Comparison of ENCODE assay signal across 8 cellular contexts in genomic region chr15:88911766-88912118, GRCh38. TPM values are rescaled to one million over a fixed set of nuclear protein-coding genes. Genes with fewer than 3 reads are reported as not detected.
DNase-seq lines count a peak whose midpoint lies in the region; ATAC-seq lines count a peak whose summit lies in the region.

No MANE protein-coding gene starts in this region.

- H3K9me3 ChIP-seq in BLaER1 treated with 17β-estradiol and CSF1 and Interleukin-3, amounts not matched to agents 10 nM and 100 nM (replicated peaks in 1 of 11), result no peaks in the 10 kb centered on the region

- H3K27ac ChIP-seq in BLaER1 treated with 17β-estradiol and CSF1 and Interleukin-3, amounts not matched to agents 10 nM and 100 nM, result peak overlapping the region in 9 of 11 experiments; percentile 78 to 91 (median 85); a peak in 13 of 22 replicates

- peak overlapping the region; percentile 94 to 97 for H3K4me3 Mint-ChIP-seq in effector memory CD8-positive, alpha-beta T cell
- H3K4me3 Mint-ChIP-seq in natural killer cell treated with Interleukin-12 subunit alpha and Interleukin-12 subunit beta and Interleukin-15 and Interleukin-18, amount 100 ng/mL, for 72 hours, result peak overlapping the region; percentile 94

- H3K36me3 ChIP-seq in BLaER1 treated with 17β-estradiol and CSF1 and Interleukin-3, amounts not matched to agents 10 nM and 100 nM, result peaks cover 0 to 38% (median 30%) of the 10 kb centered on the region in 11 experiments; a peak in 18 of 22 replicates

- peak overlapping the region in 10 of 11 experiments; percentile 76 to 88 (median 86); a peak in 16 of 22 replicates for H3K9ac ChIP-seq in BLaER1 treated with 17β-estradiol and CSF1 and Interleukin-3, amounts not matched to agents 10 nM and 100 nM

- peaks cover 0 to 41% (median 6%) of the 10 kb centered on the region in 11 experiments; a peak in 5 of 22 replicates for H4K20me1 ChIP-seq in BLaER1 treated with 17β-estradiol and CSF1 and Interleukin-3, amounts not matched to agents 10 nM and 100 nM

- peaks cover 10 to 19% of the 10 kb centered on the region in 2 donors for H3K4me1 Mint-ChIP-seq in effector memory CD8-positive, alpha-beta T cell (ENCODE audit: low read depth in 2 of 2)
- H3K4me1 Mint-ChIP-seq in natural killer cell treated with Interleukin-12 subunit alpha and Interleukin-12 subunit beta and Interleukin-15 and Interleukin-18, amount 100 ng/mL, for 72 hours (ENCODE audit: low read depth in 2 of 2), result peaks cover 10 to 17% of the 10 kb centered on the region in 2 donors

- H3K27me3 Mint-ChIP-seq in effector memory CD8-positive, alpha-beta T cell, result peaks cover 2 to 9% of the 10 kb centered on the region in 2 donors
- H3K27me3 Mint-ChIP-seq in natural killer cell treated with Interleukin-12 subunit alpha and Interleukin-12 subunit beta and Interleukin-15 and Interleukin-18, amount 100 ng/mL, for 72 hours, result peaks cover 0 to 4% of the 10 kb centered on the region in 2 donors

- H3K4me1 ChIP-seq in BLaER1 treated with 17β-estradiol and CSF1 and Interleukin-3, amounts not matched to agents 10 nM and 100 nM, result peaks cover 19 to 65% (median 46%) of the 10 kb centered on the region in 10 experiments

- ATAC-seq in effector memory CD8-positive, alpha-beta T cell (replicated peaks), result no peak
- no peak for ATAC-seq in natural killer cell treated with Interleukin-12 subunit alpha and Interleukin-12 subunit beta and Interleukin-15 and Interleukin-18, amount 100 ng/mL, for 72 hours
- ATAC-seq in GM19395 (IDR thresholded peaks at IDR 0.05; ENCODE audit: unreplicated experiment), result no peak
- no peak for ATAC-seq in HG03565 (IDR thresholded peaks at IDR 0.05; ENCODE audit: unreplicated experiment)
- ATAC-seq in HG03442 (IDR thresholded peaks at IDR 0.05; ENCODE audit: unreplicated experiment), result no peak

- H3K4me3 ChIP-seq in BLaER1 treated with 17β-estradiol and CSF1 and Interleukin-3, amounts not matched to agents 10 nM and 100 nM, result peak overlapping the region; percentile 66 to 82 (median 75); a peak in 18 of 20 replicates

- H3K27me3 ChIP-seq in BLaER1 treated with 17β-estradiol and CSF1 and Interleukin-3, amounts not matched to agents 10 nM and 100 nM, result no peaks in the 10 kb centered on the region

- H3K9me3 Mint-ChIP-seq in effector memory CD8-positive, alpha-beta T cell, result no peaks in the 10 kb centered on the region
- H3K9me3 Mint-ChIP-seq in natural killer cell treated with Interleukin-12 subunit alpha and Interleukin-12 subunit beta and Interleukin-15 and Interleukin-18, amount 100 ng/mL, for 72 hours, result no peaks in the 10 kb centered on the region

- H3K36me3 Mint-ChIP-seq in effector memory CD8-positive, alpha-beta T cell (ENCODE audit: insufficient read depth), result peaks cover under 1% of the 10 kb centered on the region
- H3K36me3 Mint-ChIP-seq in natural killer cell treated with Interleukin-12 subunit alpha and Interleukin-12 subunit beta and Interleukin-15 and Interleukin-18, amount 100 ng/mL, for 72 hours, result no peaks in the 10 kb centered on the region

- peak overlapping the region in 1 of 2 donors; percentile 80 for H3K27ac Mint-ChIP-seq in effector memory CD8-positive, alpha-beta T cell
- H3K27ac Mint-ChIP-seq in natural killer cell treated with Interleukin-12 subunit alpha and Interleukin-12 subunit beta and Interleukin-15 and Interleukin-18, amount 100 ng/mL, for 72 hours, result peak overlapping the region in 1 of 2 donors; percentile 59

- H3K4me2 ChIP-seq in BLaER1 treated with 17β-estradiol and CSF1 and Interleukin-3, amounts not matched to agents 10 nM and 100 nM, result peak overlapping the region; percentile 86 to 99 (median 96)

- DNase-seq in LHCN-M2 (ENCODE audit: low read depth) (peak; percentile 53), anterior cingulate cortex (lab: John Stamatoyannopoulos, UW) (no peak)
- no peak for DNase-seq in effector memory CD8-positive, alpha-beta T cell
- no peak for DNase-seq in natural killer cell treated with Interleukin-12 subunit alpha and Interleukin-12 subunit beta and Interleukin-15 and Interleukin-18, amount 100 ng/mL, for 72 hours (ENCODE audit: low spot score)

RNA-seq across cellular contexts. Expression of gene MFGE8, which starts 1.4 kb away (rescaled TPM):
- total RNA-seq in LHCN-M2 (2014; rRNA removed), result 222 and 231 TPM in 2 replicates
- polyA plus RNA-seq in LHCN-M2 (2012), result 278 TPM
- 10 to 100 TPM; 10.9 to 46.2 TPM for total RNA-seq in natural killer cell treated with Interleukin-12 subunit alpha and Interleukin-12 subunit beta and Interleukin-15 and Interleukin-18, amount 100 ng/mL, for 72 hours

RNA-seq across cellular contexts. Expression of gene HAPLN3, which starts 16.4 kb away (rescaled TPM):
- total RNA-seq in LHCN-M2 (2014; rRNA removed), result 3.1 and 4.1 TPM in 2 replicates
- polyA plus RNA-seq in LHCN-M2 (2012), result 2.8 TPM
- total RNA-seq in natural killer cell treated with Interleukin-12 subunit alpha and Interleukin-12 subunit beta and Interleukin-15 and Interleukin-18, amount 100 ng/mL, for 72 hours, result 100 to 1,000 TPM; 138 to 203 TPM

Comparison
In these comparisons a context has a peak if more than half of its experiments do, and no peak if none do; other contexts are left out.
1. RNA of gene HAPLN3, which starts 16.4 kb away (total RNA-seq): 138 to 203 TPM in natural killer cell treated with Interleukin-12 subunit alpha and Interleukin-12 subunit beta and Interleukin-15 and Interleukin-18, amount 100 ng/mL, for 72 hours; 3.1 to 4.1 TPM in LHCN-M2; every median in the first group is over 10 times any median in the second.